ENCODE assay signal across 19 cellular contexts in the genomic region with DNA sequence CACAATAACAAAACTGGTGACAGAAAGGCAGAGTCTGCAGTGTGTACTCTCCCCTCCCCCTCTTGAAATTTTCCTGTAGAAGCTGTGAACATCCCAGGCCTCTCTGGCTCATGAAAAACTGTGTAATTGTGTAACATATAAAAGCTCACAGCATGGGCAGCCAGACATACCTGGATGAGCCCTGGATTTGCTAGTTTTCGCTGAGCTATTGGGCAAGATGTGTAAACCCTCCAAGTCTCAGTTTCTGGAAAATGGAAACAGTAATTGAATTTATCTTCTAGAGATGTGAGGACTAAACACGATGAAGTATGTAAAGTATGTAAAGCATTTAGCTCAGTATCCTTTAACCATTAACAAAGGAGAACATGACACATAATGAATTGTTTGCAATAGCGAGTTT.
DNase-seq lines count a peak whose midpoint lies in the region; ATAC-seq and TF ChIP-seq lines count a peak whose summit lies in the region.
"Had no signal": no experiment of that assay in that cellular context is flagged by ENCODE, and none has a peak within 500 bp of the region (broad histone marks: within the 10 kb centered on the region; RNA-seq: fewer than 3 reads in every experiment).

No MANE protein-coding gene starts in this region.

- H3K9me3 ChIP-seq in SK-N-SH (no peaks in the 10 kb centered on the region), colonic mucosa (no peaks in the 10 kb centered on the region)
- H3K9me3 ChIP-seq: right atrium auricular region had no signal

- H3K9me2 ChIP-seq in SK-N-SH = no peaks in the 10 kb centered on the region

- POLR2A ChIA-PET in BJ (lab: Charles Lee) (interaction anchor here (0.5 kb wide), 2 partner anchors 124 to 964 kb away, joined by 6 read pairs; no protein-coding TSS in a partner anchor), SK-N-SH (lab: Yijun Ruan, JAX) (no interaction called here)

- DNase-seq in BJ (ENCODE audit: low read depth) = peak; percentile 22
- no peak for DNase-seq in SK-N-SH
- DNase-seq in fibroblast of the aortic adventitia (ENCODE audit: low read depth) = peak; percentile 67
- no peak for DNase-seq in T-helper 1 cell
- DNase-seq in DMS 273 (lab: John Stamatoyannopoulos, UW; ENCODE audit: unreplicated experiment) = no peak
- DNase-seq in colonic mucosa = no peak
- DNase-seq: activated CD4-positive, alpha-beta T cell treated with anti-CD3 and anti-CD28 coated beads for 4 hours; activated gamma-delta T cell; anterior cingulate cortex; GF-D8; NCI-H1048; NCI-H2081 treated with DMSO at 0.1 percent for 48 hours; stimulated activated CD4-positive, alpha-beta T cell treated with anti-CD3 and anti-CD28 coated beads, Interleukin-1b, Interleukin-23, amount 100 ng/mL, for 48 hours; stimulated activated naive CD8-positive, alpha-beta T cell treated with anti-CD3 and anti-CD28 coated beads, Interleukin-15, amount 100 ng/mL, for 72 hours; T1000 had no signal

- H3K9me3 Mint-ChIP-seq in nephron = peaks cover 11% of the 10 kb centered on the region

- peaks cover 0 to 10% of the 10 kb centered on the region in 2 experiments; a peak in 3 of 4 replicates for H3K4me1 ChIP-seq in SK-N-SH (ENCODE audit: control insufficient read depth in 1 of 2, insufficient read depth in 2 of 2, low read depth in 1 of 2, low read length in 1 of 2)
- no peaks in the 10 kb centered on the region for H3K4me1 ChIP-seq in colonic mucosa

- H3K27me3 ChIP-seq in BJ (ENCODE audit: control insufficient read depth, insufficient read depth, low read length) (no peaks in the 10 kb centered on the region), SK-N-SH (ENCODE audit: insufficient read depth) (no peaks in the 10 kb centered on the region), colonic mucosa (no peaks in the 10 kb centered on the region)
- H3K27me3 ChIP-seq: right atrium auricular region had no signal

- peaks cover 3% of the 10 kb centered on the region for H3K27me3 Mint-ChIP-seq in nephron (ENCODE audit: low read depth)
- H3K27me3 Mint-ChIP-seq: stimulated activated naive CD8-positive, alpha-beta T cell treated with anti-CD3 and anti-CD28 coated beads, Interleukin-15, amount 100 ng/mL, for 72 hours had no signal

- CTCF ChIA-PET in BJ (lab: Yijun Ruan, JAX) (interaction anchor here (0.5 to 5.0 kb wide), 9 partner anchors 9 to 330 kb away, joined by 3 to 42 read pairs (median 6); no protein-coding TSS in a partner anchor), SK-N-SH (lab: Yijun Ruan, JAX) (interaction anchor here (0.7 to 5.9 kb wide), 19 partner anchors 9 to 331 kb away, joined by 3 to 36 read pairs (median 4); no protein-coding TSS in a partner anchor)

- H3K4me3 ChIP-seq in BJ (ENCODE audit: low read depth, low read length) (no peak overlapping the region), SK-N-SH (ENCODE audit: low read depth in 2 of 2, low read length in 1 of 2) (no peak overlapping the region), fibroblast of the aortic adventitia (ENCODE audit: low read depth, low read length) (no peak overlapping the region), colonic mucosa (no peak overlapping the region)
- H3K4me3 ChIP-seq: right atrium auricular region had no signal

- no peak for TF ChIP-seq EP300 in SK-N-SH (IDR thresholded peaks at IDR 0.05; ENCODE audit: borderline replicate concordance in 1 of 2, low read depth in 1 of 2, low read length in 1 of 2)

- peak overlapping the region; percentile 17 to 39; a peak in 3 of 4 replicates for H3K27ac ChIP-seq in SK-N-SH (ENCODE audit: low read depth in 2 of 2, low read length in 1 of 2)
- no peak overlapping the region for H3K27ac ChIP-seq in colonic mucosa
- H3K27ac ChIP-seq: KMS-11, right atrium auricular region had no signal

- H3K36me3 ChIP-seq in BJ (ENCODE audit: control insufficient read depth, insufficient read depth, low read length) (no peaks in the 10 kb centered on the region), SK-N-SH (replicated peaks in 1 of 2; ENCODE audit: control insufficient read depth in 1 of 2, insufficient read depth in 2 of 2, low read length in 1 of 2) (no peaks in the 10 kb centered on the region), colonic mucosa (no peaks in the 10 kb centered on the region)
- H3K36me3 ChIP-seq: right atrium auricular region had no signal

- H3K4me1 Mint-ChIP-seq in nephron = peaks cover 6% of the 10 kb centered on the region
- H3K4me1 Mint-ChIP-seq: stimulated activated naive CD8-positive, alpha-beta T cell treated with anti-CD3 and anti-CD28 coated beads, Interleukin-15, amount 100 ng/mL, for 72 hours had no signal

- H2AFZ ChIP-seq in SK-N-SH (ENCODE audit: low read depth) = peak overlapping the region; percentile 7; the same call in 1 of the 2 replicates

- no peaks in the 10 kb centered on the region for H4K20me1 ChIP-seq in SK-N-SH (ENCODE audit: insufficient read depth)

- H3K27ac Mint-ChIP-seq in nephron = peak overlapping the region in 2 of 3 experiments; percentile 17 to 29
- H3K27ac Mint-ChIP-seq: stimulated activated naive CD8-positive, alpha-beta T cell treated with anti-CD3 and anti-CD28 coated beads, Interleukin-15, amount 100 ng/mL, for 72 hours had no signal

- H3K9ac ChIP-seq in SK-N-SH = peak overlapping the region; percentile 29; the same call in 1 of the 2 replicates
- H3K9ac ChIP-seq in colonic mucosa (ENCODE audit: low read depth in 2 of 2, low read length in 2 of 2) = no peak overlapping the region
- H3K9ac ChIP-seq: KMS-11 had no signal

- TF ChIP-seq CTCF in BJ (IDR thresholded peaks at IDR 0.05; ENCODE audit: insufficient read depth, low read depth, low read length) (no peak), SK-N-SH (IDR thresholded peaks at IDR 0.05) (no peak), fibroblast of the aortic adventitia (IDR thresholded peaks at IDR 0.05; ENCODE audit: insufficient read depth, low read length) (no peak), nephron (IDR thresholded peaks at IDR 0.05; ENCODE audit: unreplicated experiment in 3 of 3) (no peak), colonic mucosa (IDR thresholded peaks at IDR 0.05) (no peak)

- H3F3A ChIP-seq in SK-N-SH (replicated peaks; ENCODE audit: insufficient read depth) = peaks cover 3% of the 10 kb centered on the region

- H3K4me3 Mint-ChIP-seq in nephron = no peak overlapping the region
- H3K4me3 Mint-ChIP-seq: stimulated activated naive CD8-positive, alpha-beta T cell treated with anti-CD3 and anti-CD28 coated beads, Interleukin-15, amount 100 ng/mL, for 72 hours had no signal

- H3K4me2 ChIP-seq in SK-N-SH = peak overlapping the region; percentile 2; the same call in 1 of the 2 replicates
- H3K4me2 ChIP-seq: KMS-11 had no signal

- no peak for ATAC-seq in HG03442 (IDR thresholded peaks at IDR 0.05; ENCODE audit: unreplicated experiment)
- ATAC-seq: stimulated activated naive CD8-positive, alpha-beta T cell treated with anti-CD3 and anti-CD28 coated beads, Interleukin-15, amount 100 ng/mL, for 72 hours had no signal

- intact Hi-C loops in colonic mucosa (cut with DNase I) = loop anchor here (2.0 to 10.0 kb wide), 2 partner anchors 288 to 330 kb away; no protein-coding TSS in a partner anchor

- H3K79me2 ChIP-seq in SK-N-SH (ENCODE audit: insufficient read depth) = no peaks in the 10 kb centered on the region

- 21% methylated on average over 3 of the region's 3 CpGs for WGBS in SK-N-SH (ENCODE audit: low lambda C conversion rate)

- TF ChIP-seq RAD21 in SK-N-SH (IDR thresholded peaks at IDR 0.05; ENCODE audit: low read length) = no peak

- no peaks in the 10 kb centered on the region for H3K36me3 Mint-ChIP-seq in nephron (ENCODE audit: low read depth)

TF ChIP-seq in SK-N-SH, 30 proteins besides CTCF, POLR2A, EP300 and RAD21:
- TF ChIP-seq, protein P1, sequence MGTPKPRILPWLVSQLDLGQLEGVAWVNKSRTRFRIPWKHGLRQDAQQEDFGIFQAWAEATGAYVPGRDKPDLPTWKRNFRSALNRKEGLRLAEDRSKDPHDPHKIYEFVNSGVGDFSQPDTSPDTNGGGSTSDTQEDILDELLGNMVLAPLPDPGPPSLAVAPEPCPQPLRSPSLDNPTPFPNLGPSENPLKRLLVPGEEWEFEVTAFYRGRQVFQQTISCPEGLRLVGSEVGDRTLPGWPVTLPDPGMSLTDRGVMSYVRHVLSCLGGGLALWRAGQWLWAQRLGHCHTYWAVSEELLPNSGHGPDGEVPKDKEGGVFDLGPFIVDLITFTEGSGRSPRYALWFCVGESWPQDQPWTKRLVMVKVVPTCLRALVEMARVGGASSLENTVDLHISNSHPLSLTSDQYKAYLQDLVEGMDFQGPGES (IDR thresholded peaks at IDR 0.05; ENCODE audit: low read depth, low read length) = no peak
- TF ChIP-seq PBX3 (IDR thresholded peaks at IDR 0.05) = peak; percentile 22; the same call in 1 of the 2 replicates

Comparison
In these comparisons a context has a peak if more than half of its experiments do, and no peak if none do; other contexts are left out.
1. DNase-seq: peak in BJ (single experiment) and fibroblast of the aortic adventitia (single experiment); none in SK-N-SH (single experiment), T-helper 1 cell (0 of 5), DMS 273 (single experiment) and colonic mucosa (single experiment).